In genomic region chr9:125143377-125144090, GRCh38 we compare ENCODE assay signal across 8 cellular contexts. TPM values are rescaled to one million over a fixed set of nuclear protein-coding genes. Genes with fewer than 3 reads are reported as not detected.
A peak's percentile ranks its signal among the peaks of the same experiment; 100 is the strongest.
DNase-seq lines count a peak whose midpoint lies in the region; ATAC-seq and TF ChIP-seq lines count a peak whose summit lies in the region.

TSS of gene SCAI (minus strand) at chr9:125143528. CDS start at chr9:125143437, 91 bp downstream.

- peak; percentile 74 for TF ChIP-seq POLR2A in GM18951 (IDR thresholded peaks at IDR 0.05; ENCODE audit: extremely low read depth, insufficient read depth, insufficient read length)

- in situ Hi-C loops in GM18951 (cut with MboI; ENCODE audit: low sequenced_read_pairs, unreplicated experiment) = loop anchor here (10.0 kb wide), 1 partner anchor 369 kb away; the partner anchor contains the start of genes NR6A1 and OLFML2A

- no peaks in the 10 kb centered on the region for H3K27me3 Mint-ChIP-seq in WTC11 (ENCODE audit: low read depth)

- CTCF ChIA-PET in WTC11 (lab: Charles Lee) = interaction anchor here (0.5 to 2.0 kb wide), 14 partner anchors 8 to 602 kb away, joined by 3 to 6 read pairs (median 4); partner anchors contain the start of gene ARPC5L

- H3K4me1 Mint-ChIP-seq in WTC11 = peaks cover 14% of the 10 kb centered on the region

- peak within 1 kb of the TSS; percentile 96 for H3K4me3 Mint-ChIP-seq in WTC11

- peak; percentile 98 for ATAC-seq in HG03196 (IDR thresholded peaks at IDR 0.05; ENCODE audit: unreplicated experiment)
- ATAC-seq in WTC11 = peak; percentile 98

- POLR2A ChIA-PET in WTC11 (lab: Charles Lee) = interaction anchor here (0.6 to 1.1 kb wide), 5 partner anchors 11 to 234 kb away, joined by 3 to 4 read pairs (median 3); partner anchors contain the start of gene HSPA5

- DNase-seq in AG09319 (ENCODE audit: extremely low read depth, low read depth) = peak; percentile 98
- DNase-seq in NCI-H226 = peak; percentile 97
- peak; percentile 100 for DNase-seq in WTC11 (ENCODE audit: low spot score)
- DNase-seq in central memory CD4-positive, alpha-beta T cell = peak; percentile 98
- DNase-seq in islet precursor cell = peak; percentile 100
- peak; percentile 92 to 97 for DNase-seq in stimulated activated CD4-positive, alpha-beta T cell treated with anti-CD3 and anti-CD28 coated beads, Interleukin-15, amount 100 ng/mL, for 1 hour (ENCODE audit: low read depth in 1 of 2, low spot score in 1 of 2)

- TF ChIP-seq CTCF in AG09319 (IDR thresholded peaks at IDR 0.05; ENCODE audit: low read depth, low read length) (peak; percentile 98), WTC11 (IDR thresholded peaks at IDR 0.05) (peak; percentile 97)

- H3K36me3 Mint-ChIP-seq in WTC11 = peaks cover 15% of the 10 kb centered on the region

- H3K27ac Mint-ChIP-seq in WTC11 = peak within 1 kb of the TSS; percentile 95

- no peaks in the 10 kb centered on the region for H3K9me3 Mint-ChIP-seq in WTC11

TF ChIP-seq in WTC11, 78 proteins besides CTCF, POLR2A, EP300 and RAD21 (continues in another document):
- TF ChIP-seq MAX (CRISPR knock-in tag; IDR thresholded peaks at IDR 0.05) (peak; percentile 78; the same call in 1 of the 2 replicates), PRDM15 (CRISPR knock-in tag; IDR thresholded peaks at IDR 0.05) (no peak), E2F4 (CRISPR knock-in tag; IDR thresholded peaks at IDR 0.05; ENCODE audit: borderline replicate concordance, low read depth) (no peak), NFYB (CRISPR knock-in tag; conservative IDR thresholded peaks at IDR 0.05; ENCODE audit: low read depth) (peak; percentile 90), ZNF121 (CRISPR knock-in tag; IDR thresholded peaks at IDR 0.05) (no peak), SP1 (CRISPR knock-in tag; conservative IDR thresholded peaks at IDR 0.05) (peak; percentile 92), CBFB (CRISPR knock-in tag; IDR thresholded peaks at IDR 0.05; ENCODE audit: low read depth) (no peak), ZNF671 (CRISPR knock-in tag; IDR thresholded peaks at IDR 0.05) (no peak), ZBTB43 (CRISPR knock-in tag; IDR thresholded peaks at IDR 0.05) (no peak), HMGXB4 (CRISPR knock-in tag; IDR thresholded peaks at IDR 0.05) (peak; percentile 92), ZNF263 (CRISPR knock-in tag; IDR thresholded peaks at IDR 0.05; ENCODE audit: low read depth) (no peak), MYBL2 (CRISPR knock-in tag; IDR thresholded peaks at IDR 0.05) (no peak), FOXP4 (CRISPR knock-in tag; IDR thresholded peaks at IDR 0.05) (peak; percentile 80), NFE2L1 (CRISPR knock-in tag; IDR thresholded peaks at IDR 0.05) (no peak), TCF7 (CRISPR knock-in tag; IDR thresholded peaks at IDR 0.05; ENCODE audit: low read depth) (no peak), RORB (CRISPR knock-in tag; IDR thresholded peaks at IDR 0.05) (no peak), JAZF1 (CRISPR knock-in tag; IDR thresholded peaks at IDR 0.05) (no peak), MXD4 (CRISPR knock-in tag; IDR thresholded peaks at IDR 0.05; ENCODE audit: borderline replicate concordance) (no peak), IRF2 (CRISPR knock-in tag; IDR thresholded peaks at IDR 0.05; ENCODE audit: borderline replicate concordance, low read depth) (no peak)

RNA-seq across cellular contexts. Expression of gene SCAI, which starts in this region (rescaled TPM):
- total RNA-seq in WTC11 (2021) = 20.4 to 25.6 TPM (median 25.0 TPM) in 3 replicates

Comparison
In these comparisons a context has a peak if more than half of its experiments do, and no peak if none do; other contexts are left out.
1. Peak in every context shown above with its lines: DNase-seq and ATAC-seq.